12 cellular contexts compared by ENCODE assay signal in the genomic region with DNA sequence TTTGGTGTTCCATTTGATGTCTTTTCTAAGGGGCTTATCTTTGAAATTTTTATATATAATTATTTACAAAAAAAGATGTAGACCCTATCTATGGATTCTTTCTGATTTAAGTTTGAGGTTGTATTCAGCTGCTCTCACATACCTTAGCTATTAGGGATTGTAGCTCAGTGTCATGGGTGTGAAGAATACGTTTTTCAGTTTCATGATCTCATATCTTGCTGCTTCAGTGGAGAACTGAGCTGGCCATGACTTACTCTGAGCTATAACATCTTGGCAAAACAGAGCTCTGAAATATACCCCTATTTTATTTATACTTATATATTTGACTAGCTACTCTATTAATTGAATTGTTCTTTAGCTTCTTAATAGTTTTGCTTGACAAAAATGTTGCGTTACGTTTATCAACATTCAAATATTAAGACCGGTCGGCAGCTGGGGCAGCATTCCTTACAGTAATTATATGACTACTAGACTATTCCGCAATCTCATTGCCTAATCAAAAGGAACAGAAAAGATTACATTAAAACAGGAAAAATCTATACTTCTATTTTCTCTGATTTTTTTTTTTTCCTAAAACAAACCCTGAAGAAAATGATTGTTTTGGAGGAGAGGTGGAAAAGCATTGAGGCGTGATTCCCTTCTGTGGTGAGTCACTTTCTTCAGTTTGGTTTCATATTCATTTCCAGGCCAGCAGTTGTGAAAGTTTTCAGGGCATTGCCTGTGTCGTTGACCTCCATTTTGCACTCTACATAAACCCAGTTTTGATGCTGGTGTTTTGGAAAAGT.
DNase-seq lines count a peak whose midpoint lies in the region; ATAC-seq and TF ChIP-seq lines count a peak whose summit lies in the region.
"Had no signal": no experiment of that assay in that cellular context is flagged by ENCODE, and none has a peak within 500 bp of the region (broad histone marks: within the 10 kb centered on the region; RNA-seq: fewer than 3 reads in every experiment).

No MANE protein-coding gene starts in this region.

- no peak for TF ChIP-seq CTCF in GM12865 (IDR thresholded peaks at IDR 0.05; ENCODE audit: insufficient read depth, low read depth, low read length, missing control alignments)
- no peak for TF ChIP-seq CTCF in choroid plexus epithelial cell (conservative IDR thresholded peaks at IDR 0.05; ENCODE audit: low read depth, low read length)
- no peak for TF ChIP-seq CTCF in retinal pigment epithelial cell (conservative IDR thresholded peaks at IDR 0.05; ENCODE audit: low read depth, low read length)

- ATAC-seq in HG02623 (IDR thresholded peaks at IDR 0.05; ENCODE audit: unreplicated experiment) (no peak), HG03565 (IDR thresholded peaks at IDR 0.05; ENCODE audit: unreplicated experiment) (no peak)
- ATAC-seq: stimulated activated naive CD8-positive, alpha-beta T cell treated with anti-CD3 and anti-CD28 coated beads, Interleukin-15, Interleukin-2, amounts not matched to agents 100 U/mL and 50 U/mL, for 24 hours had no signal

- DNase-seq in GM12865 (ENCODE audit: low read depth) (peak; percentile 47), MV-4-11 (lab: John Stamatoyannopoulos, UW) (peak; percentile 28), choroid plexus epithelial cell (ENCODE audit: low read depth) (peak; percentile 33), retinal pigment epithelial cell (ENCODE audit: low read depth) (peak; percentile 26), Kasumi-1 (lab: John Stamatoyannopoulos, UW) (no peak)
- DNase-seq: activated CD4-positive, alpha-beta T cell treated with anti-CD3 and anti-CD28 coated beads for 48 hours; activated naive CD4-positive, alpha-beta T cell; DND-41; NCI-H1694; stimulated activated naive CD8-positive, alpha-beta T cell treated with anti-CD3 and anti-CD28 coated beads, Interleukin-15, Interleukin-2, amounts not matched to agents 100 U/mL and 50 U/mL, for 24 hours had no signal

- H3K4me3 ChIP-seq in GM12865 (ENCODE audit: low read depth, low read length): no peak overlapping the region
- no peak overlapping the region for H3K4me3 ChIP-seq in choroid plexus epithelial cell (ENCODE audit: low read depth, low read length)
- no peak overlapping the region for H3K4me3 ChIP-seq in retinal pigment epithelial cell (ENCODE audit: low read length)

Comparison
In these comparisons a context has a peak if more than half of its experiments do, and no peak if none do; other contexts are left out.
1. DNase-seq: peak in GM12865 (single experiment), MV-4-11 (single experiment), choroid plexus epithelial cell (single experiment) and retinal pigment epithelial cell (single experiment); none in Kasumi-1 (0 of 2).